ENCODE assay signal across 30 cellular contexts in the genomic region with DNA sequence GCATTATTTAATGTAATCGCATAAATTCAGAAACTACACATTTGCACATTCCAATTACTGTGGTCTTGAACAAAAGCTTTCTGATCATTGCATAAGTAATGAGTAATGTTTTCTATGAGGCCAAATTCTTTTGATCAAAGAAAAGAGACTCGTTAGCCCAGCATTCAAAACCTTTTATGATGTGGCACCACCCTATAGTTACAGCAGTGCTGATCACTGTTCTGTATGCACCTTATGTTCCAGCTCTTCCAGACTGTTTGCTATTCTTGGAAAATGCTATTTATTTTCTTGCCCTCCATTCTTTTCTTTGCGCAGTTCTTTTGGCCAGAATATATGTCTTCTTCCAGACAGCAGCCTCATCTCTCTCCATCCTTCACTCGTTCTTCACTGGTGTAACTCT.
"Had no signal": no experiment of that assay in that cellular context is flagged by ENCODE, and none has a peak within 500 bp of the region (broad histone marks: within the 10 kb centered on the region; RNA-seq: fewer than 3 reads in every experiment).

No MANE protein-coding gene starts in this region.

- ATAC-seq: activated CD4-positive, CD25-positive, alpha-beta regulatory T cell treated with anti-CD3 and anti-CD28 coated beads, Interleukin-2, amount 50 U/mL, for 24 hours; left cardiac atrium; naive thymus-derived CD8-positive, alpha-beta T cell; pancreas; stimulated activated memory B cell treated with anti-CD40 and anti-IgM and Interleukin-4, amounts not matched to agents 10 μg/mL and 1 μg/mL and 100 μg/mL, for 72 hours; stimulated activated naive CD8-positive, alpha-beta T cell treated with anti-CD3 and anti-CD28 coated beads, Interleukin-15, amount 100 ng/mL, for 72 hours had no signal

- H3K36me3 ChIP-seq: ascending aorta, brain microvascular endothelial cell, esophagus squamous epithelium, pancreas, prostate gland, sigmoid colon, suprapubic skin, tibial nerve had no signal

- H3K9me3 ChIP-seq: ascending aorta, esophagus squamous epithelium, pancreas, prostate gland, sigmoid colon, suprapubic skin, tibial nerve had no signal

- DNase-seq: activated CD4-positive, alpha-beta T cell treated with anti-CD3 and anti-CD28 coated beads for 48 hours; activated CD4-positive, alpha-beta T cell treated with anti-CD3 and anti-CD28 coated beads, Interleukin-2, amount 50 U/mL, for 48 hours; activated CD8-positive, alpha-beta memory T cell treated with anti-CD3 and anti-CD28 coated beads for 24 hours; activated effector memory CD4-positive, alpha-beta T cell treated with Interleukin-2 at 50 U/mL for 16 hours; activated naive CD4-positive, alpha-beta T cell treated with Interleukin-2 at 50 U/mL for 16 hours; brain microvascular endothelial cell; caudate nucleus; cortex of kidney; endodermal cell; esophagus squamous epithelium; foreskin melanocyte; islet precursor cell; left cardiac atrium; naive thymus-derived CD8-positive, alpha-beta T cell; nucleus accumbens; pancreas; retina; sigmoid colon; small intestine; stimulated activated CD4-positive, alpha-beta T cell treated with anti-CD3 and anti-CD28 coated beads, Interleukin-1b, Interleukin-23, amount 100 ng/mL, for 48 hours; stimulated activated CD4-positive, alpha-beta T cell treated with anti-CD3 and anti-CD28 coated beads, Interleukin-4, amount 100 ng/mL, for 4 hours; stimulated activated CD8-positive, alpha-beta memory T cell treated with anti-CD3 and anti-CD28 coated beads, Interleukin-4, amount 100 ng/mL, for 48 hours; stimulated activated naive CD8-positive, alpha-beta T cell treated with anti-CD3 and anti-CD28 coated beads, Interleukin-15, amount 100 ng/mL, for 72 hours; T-helper 9 cell had no signal

- H3K4me1 ChIP-seq: ascending aorta, prostate gland, tibial nerve had no signal

- H3K4me3 ChIP-seq: ascending aorta, esophagus squamous epithelium, pancreas, prostate gland, sigmoid colon, suprapubic skin, tibial nerve had no signal
